In genomic region chr1:190000365-190000872, GRCh38 we compare ENCODE assay signal across 1 cellular context.
TF ChIP-seq lines count a peak whose summit lies in the region.

No MANE protein-coding gene starts in this region.

TF ChIP-seq in GM23338, 12 proteins besides CTCF, POLR2A, EP300 and RAD21 (continued from another document):
- TF ChIP-seq, protein P1, sequence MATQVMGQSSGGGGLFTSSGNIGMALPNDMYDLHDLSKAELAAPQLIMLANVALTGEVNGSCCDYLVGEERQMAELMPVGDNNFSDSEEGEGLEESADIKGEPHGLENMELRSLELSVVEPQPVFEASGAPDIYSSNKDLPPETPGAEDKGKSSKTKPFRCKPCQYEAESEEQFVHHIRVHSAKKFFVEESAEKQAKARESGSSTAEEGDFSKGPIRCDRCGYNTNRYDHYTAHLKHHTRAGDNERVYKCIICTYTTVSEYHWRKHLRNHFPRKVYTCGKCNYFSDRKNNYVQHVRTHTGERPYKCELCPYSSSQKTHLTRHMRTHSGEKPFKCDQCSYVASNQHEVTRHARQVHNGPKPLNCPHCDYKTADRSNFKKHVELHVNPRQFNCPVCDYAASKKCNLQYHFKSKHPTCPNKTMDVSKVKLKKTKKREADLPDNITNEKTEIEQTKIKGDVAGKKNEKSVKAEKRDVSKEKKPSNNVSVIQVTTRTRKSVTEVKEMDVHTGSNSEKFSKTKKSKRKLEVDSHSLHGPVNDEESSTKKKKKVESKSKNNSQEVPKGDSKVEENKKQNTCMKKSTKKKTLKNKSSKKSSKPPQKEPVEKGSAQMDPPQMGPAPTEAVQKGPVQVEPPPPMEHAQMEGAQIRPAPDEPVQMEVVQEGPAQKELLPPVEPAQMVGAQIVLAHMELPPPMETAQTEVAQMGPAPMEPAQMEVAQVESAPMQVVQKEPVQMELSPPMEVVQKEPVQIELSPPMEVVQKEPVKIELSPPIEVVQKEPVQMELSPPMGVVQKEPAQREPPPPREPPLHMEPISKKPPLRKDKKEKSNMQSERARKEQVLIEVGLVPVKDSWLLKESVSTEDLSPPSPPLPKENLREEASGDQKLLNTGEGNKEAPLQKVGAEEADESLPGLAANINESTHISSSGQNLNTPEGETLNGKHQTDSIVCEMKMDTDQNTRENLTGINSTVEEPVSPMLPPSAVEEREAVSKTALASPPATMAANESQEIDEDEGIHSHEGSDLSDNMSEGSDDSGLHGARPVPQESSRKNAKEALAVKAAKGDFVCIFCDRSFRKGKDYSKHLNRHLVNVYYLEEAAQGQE (IDR thresholded peaks at IDR 0.05; ENCODE audit: unreplicated experiment): no peak
- no peak for TF ChIP-seq JUNB (IDR thresholded peaks at IDR 0.05; ENCODE audit: unreplicated experiment)
- no peak for TF ChIP-seq EZH2phosphoT487 (IDR thresholded peaks at IDR 0.05; ENCODE audit: unreplicated experiment)
TF ChIP-seq in GM23338: peak in this region for 0.
